Comparison of ENCODE assay signal across 8 cellular contexts in genomic region chr1:23810818-23811420, GRCh38. TPM values are rescaled to one million over a fixed set of nuclear protein-coding genes. Genes with fewer than 3 reads are reported as not detected.
DNase-seq lines count a peak whose midpoint lies in the region; ATAC-seq, FAIRE-seq and TF ChIP-seq lines count a peak whose summit lies in the region.

No MANE protein-coding gene starts in this region.

- CTCF ChIA-PET in HepG2 (lab: Yijun Ruan, JAX; ENCODE audit: low intra/inter-chr PET ratio, low total read pairs) = interaction anchor here (0.6 to 2.5 kb wide), 4 partner anchors 44 to 190 kb away, joined by 3 to 15 read pairs (median 12); partner anchors contain the start of gene FUCA1

- DNase-seq in GM12864 (ENCODE audit: low read depth) = peak; percentile 62
- peak in 3 of 5 donors; percentile 37 to 43 (median 39) for DNase-seq in T-helper 1 cell
- DNase-seq in bronchial epithelial cell (ENCODE audit: low read depth) = peak; percentile 57
- no peak for DNase-seq in HepG2 (ENCODE audit: low spot score)
- DNase-seq in transverse colon = peak; percentile 85
- DNase-seq in OCI-M2 (lab: John Stamatoyannopoulos, UW; ENCODE audit: unreplicated experiment) = no peak

- no peak overlapping the region for H3K4me2 ChIP-seq in HepG2 (ENCODE audit: low read depth, low read length)

- POLR2A ChIA-PET in HepG2 (lab: Yijun Ruan, JAX) = interaction anchor here (0.9 to 4.7 kb wide), 5 partner anchors 10 to 106 kb away, joined by 3 to 71 read pairs (median 7); partner anchors contain the start of genes FUCA1, GALE, HMGCL and PITHD1

- no peaks in the 10 kb centered on the region for H3K79me2 ChIP-seq in HepG2 (ENCODE audit: insufficient read depth, low read length)

- FAIRE-seq in bronchial epithelial cell (lab: Jason Lieb, UNC) = peak; percentile 94
- FAIRE-seq in HepG2 (lab: Jason Lieb, UNC) = no peak

- H2AFZ ChIP-seq in HepG2 (ENCODE audit: low read length) = no peak overlapping the region

- H3K36me3 ChIP-seq in bronchial epithelial cell (ENCODE audit: control insufficient read depth, insufficient read depth, low read length) (peaks cover 8% of the 10 kb centered on the region), HepG2 (replicated peaks in 1 of 2; ENCODE audit: control insufficient read depth in 1 of 2, insufficient read depth in 2 of 2, low read length in 2 of 2) (peaks cover 3 to 16% of the 10 kb centered on the region in 2 experiments; a peak in 3 of 5 replicates), transverse colon (peaks cover 0 to 25% (median 7%) of the 10 kb centered on the region in 4 donors)

- no TSS peak for BruUV-seq in HepG2 (replicated peaks; lab: Mats Ljungman, UMichigan)

- H3K4me1 ChIP-seq in HepG2 (ENCODE audit: insufficient read depth, low read length) (peaks cover 25% of the 10 kb centered on the region), transverse colon (peaks cover 5 to 19% (median 18%) of the 10 kb centered on the region in 4 donors)

- TF ChIP-seq EP300 in HepG2 (IDR thresholded peaks at IDR 0.05; ENCODE audit: low read depth in 2 of 2, low read length in 2 of 2) = no peak
- TF ChIP-seq EP300 in HepG2 (CRISPR knock-in tag; IDR thresholded peaks at IDR 0.05; ENCODE audit: borderline replicate concordance) = no peak
- TF ChIP-seq EP300 in transverse colon (IDR thresholded peaks at IDR 0.05; ENCODE audit: low read depth) = no peak

- ATAC-seq in HG03354 (IDR thresholded peaks at IDR 0.05; ENCODE audit: poor library complexity, severe bottlenecking, unreplicated experiment) = peak; percentile 76
- ATAC-seq in HepG2 = peak; percentile 65
- ATAC-seq in HG03159 (IDR thresholded peaks at IDR 0.05; ENCODE audit: unreplicated experiment) = no peak

- TF ChIP-seq CTCF in GM12864 (IDR thresholded peaks at IDR 0.05; ENCODE audit: low read depth, low read length, missing control alignments) (peak; percentile 91), bronchial epithelial cell (IDR thresholded peaks at IDR 0.05; ENCODE audit: insufficient read depth, low read length, severe bottlenecking) (peak; percentile 80), HepG2 (CRISPR knock-in tag; IDR thresholded peaks at IDR 0.05) (peak; percentile 73), transverse colon (IDR thresholded peaks at IDR 0.05) (peak; percentile 52 to 96 (median 78))

- in situ Hi-C loops in HepG2 (cut with HindIII; ENCODE audit: extremely low pct_ligation_motif_present, low pct_unique_long_range_greater_than_20kb) = no loop called here
- in situ Hi-C loops in transverse colon (cut with MboI; ENCODE audit: low pct_ligation_motif_present in 1 of 4, low pct_unique_long_range_greater_than_20kb in 1 of 4, low sequenced_read_pairs in 3 of 4) = loop anchor here in 1 of 4 donors (25.0 kb wide), 1 partner anchor 101 kb away; the partner anchor contains the start of gene CNR2

- H3K9me3 ChIP-seq in HepG2 (ENCODE audit: low read length) (no peaks in the 10 kb centered on the region), transverse colon (no peaks in the 10 kb centered on the region)

- H3K27ac ChIP-seq in HepG2 (ENCODE audit: extremely low read length, insufficient read depth, low read length) (no peak overlapping the region), transverse colon (peak overlapping the region; percentile 57 to 74 (median 66))

- WGBS in HepG2 (ENCODE audit: low lambda C conversion rate) = 95% methylated on average over 3 of the region's 3 CpGs
- 23 to 39% methylated on average over 3 of the region's 3 CpGs for WGBS in transverse colon (ENCODE audit: low coverage in 1 of 2), 2 donors

- H3K9ac ChIP-seq in HepG2 (ENCODE audit: insufficient read depth, low read depth, low read length) = no peak overlapping the region

- H3K4me3 ChIP-seq in GM12864 (ENCODE audit: low read depth, low read length) = no peak overlapping the region
- H3K4me3 ChIP-seq in bronchial epithelial cell (ENCODE audit: low read depth, low read length) = no peak overlapping the region
- no peak overlapping the region for H3K4me3 ChIP-seq in HepG2 (replicated peaks in 1 of 3; ENCODE audit: insufficient read depth in 1 of 3, low read depth in 2 of 3, low read length in 3 of 3)
- no peak overlapping the region for H3K4me3 ChIP-seq in transverse colon

- TF ChIP-seq POLR2A in HepG2 (IDR thresholded peaks at IDR 0.05; ENCODE audit: insufficient read depth in 1 of 2, low read depth in 2 of 2, low read length in 2 of 2) (no peak), transverse colon (IDR thresholded peaks at IDR 0.05) (no peak)

- no peaks in the 10 kb centered on the region for H4K20me1 ChIP-seq in HepG2 (ENCODE audit: insufficient read depth, low read length)

- TF ChIP-seq RAD21 in HepG2 (CRISPR knock-in tag; IDR thresholded peaks at IDR 0.05) = 0 out of 2 replicates have a peak, but pooled peaks have one; percentile 35

- H3K27me3 ChIP-seq in bronchial epithelial cell (ENCODE audit: control insufficient read depth, insufficient read depth, low read length) (no peaks in the 10 kb centered on the region), HepG2 (ENCODE audit: control insufficient read depth in 1 of 2, insufficient read depth in 2 of 2, low read length in 2 of 2) (no peaks in the 10 kb centered on the region), transverse colon (no peaks in the 10 kb centered on the region)

- intact Hi-C loops in HepG2 (cut with micrococcal nuclease; ENCODE audit: unreplicated experiment) = no loop called here
- intact Hi-C loops in transverse colon (cut with DNase I; ENCODE audit: low total_unique reads) = no loop called here

RNA-seq across cellular contexts. Expression of gene GALE, which starts 10.4 kb away (rescaled TPM):
- total RNA-seq in bronchial epithelial cell = 108 and 130 TPM in 2 replicates
- total RNA-seq in HepG2 (2016; rRNA removed; fragmentation: Illumina TruSeq; extraction: Trizol) = 85.2 and 86.6 TPM in 2 replicates
- 19.0 and 24.8 TPM in 2 replicates for total RNA-seq in HepG2 (2016; cell fraction: cytosol; rRNA removed; fragmentation: Illumina TruSeq; extraction: Trizol; ENCODE audit: low read depth)
- total RNA-seq in HepG2 (2016; cell fraction: insoluble cytoplasmic fraction; rRNA removed; fragmentation: Illumina TruSeq; extraction: Trizol) = 88.8 and 91.0 TPM in 2 replicates
- total RNA-seq in HepG2 (2016; cell fraction: membrane; rRNA removed; fragmentation: Illumina TruSeq; extraction: Trizol) = 28.1 and 32.1 TPM in 2 replicates
- 43.6 and 54.4 TPM in 2 replicates for total RNA-seq in HepG2 (2016; cell fraction: nucleus; rRNA removed; fragmentation: Illumina TruSeq; extraction: Trizol)
- 88.4 and 99.0 TPM in 2 replicates for polyA plus RNA-seq in HepG2 (2011; rRNA removed)
- polyA plus RNA-seq in HepG2 (2011; cell fraction: cytosol; rRNA removed) = 95.8 and 105 TPM in 2 replicates
- 168 and 180 TPM in 2 replicates for polyA plus RNA-seq in HepG2 (2011; cell fraction: nucleus; rRNA removed)
- 46.4 and 46.8 TPM in 2 replicates for polyA plus RNA-seq in HepG2 (2012)
- 12.7 and 14.4 TPM in 2 replicates for polyA plus RNA-seq in HepG2 (2016; cell fraction: cytosol; fragmentation: Illumina TruSeq; extraction: Trizol; ENCODE audit: low read depth)
- 75.6 and 81.5 TPM in 2 replicates for polyA plus RNA-seq in HepG2 (2016; cell fraction: insoluble cytoplasmic fraction; fragmentation: Illumina TruSeq; extraction: Trizol; ENCODE audit: low read depth)
- 19.5 and 21.9 TPM in 2 replicates for polyA plus RNA-seq in HepG2 (2016; cell fraction: membrane; fragmentation: Illumina TruSeq; extraction: Trizol; ENCODE audit: low read depth)
- polyA plus RNA-seq in HepG2 (2016; cell fraction: nucleus; fragmentation: Illumina TruSeq; extraction: Trizol; ENCODE audit: insufficient read depth, low read depth) = 96.1 and 107 TPM in 2 replicates
- 60.0 and 64.5 TPM in 2 replicates for polyA minus RNA-seq in HepG2 (2011; rRNA and poly(A)+ RNA removed; ENCODE audit: low replicate concordance)
- polyA minus RNA-seq in HepG2 (2011; cell fraction: cytosol; rRNA and poly(A)+ RNA removed) = 19.9 and 28.0 TPM in 2 replicates
- polyA minus RNA-seq in HepG2 (2011; cell fraction: nucleus; rRNA and poly(A)+ RNA removed) = 31.8 and 36.4 TPM in 2 replicates
- 100 to 1,000 TPM in 2 of 4 donors, 10 to 100 TPM in 2; 28.5 to 166 (median 124) TPM for total RNA-seq in transverse colon

RNA-seq across cellular contexts. Expression of gene HMGCL, which starts 14.3 kb away (rescaled TPM):
- total RNA-seq in bronchial epithelial cell = 46.6 and 69.9 TPM in 2 replicates
- total RNA-seq in HepG2 (2016; rRNA removed; fragmentation: Illumina TruSeq; extraction: Trizol) = 21.3 and 30.0 TPM in 2 replicates
- total RNA-seq in HepG2 (2016; cell fraction: cytosol; rRNA removed; fragmentation: Illumina TruSeq; extraction: Trizol; ENCODE audit: low read depth) = 6.9 and 9.1 TPM in 2 replicates
- total RNA-seq in HepG2 (2016; cell fraction: insoluble cytoplasmic fraction; rRNA removed; fragmentation: Illumina TruSeq; extraction: Trizol) = 23.5 and 29.4 TPM in 2 replicates
- total RNA-seq in HepG2 (2016; cell fraction: membrane; rRNA removed; fragmentation: Illumina TruSeq; extraction: Trizol) = 8.9 and 9.2 TPM in 2 replicates
- total RNA-seq in HepG2 (2016; cell fraction: nucleus; rRNA removed; fragmentation: Illumina TruSeq; extraction: Trizol) = 10.0 and 12.6 TPM in 2 replicates
- 41.4 and 48.7 TPM in 2 replicates for polyA plus RNA-seq in HepG2 (2011; rRNA removed)
- polyA plus RNA-seq in HepG2 (2011; cell fraction: cytosol; rRNA removed) = 48.8 and 53.2 TPM in 2 replicates
- polyA plus RNA-seq in HepG2 (2011; cell fraction: nucleus; rRNA removed) = 21.0 and 23.2 TPM in 2 replicates
- polyA plus RNA-seq in HepG2 (2012) = 38.1 and 41.7 TPM in 2 replicates
- 3.6 and 4.1 TPM in 2 replicates for polyA plus RNA-seq in HepG2 (2016; cell fraction: cytosol; fragmentation: Illumina TruSeq; extraction: Trizol; ENCODE audit: low read depth)
- polyA plus RNA-seq in HepG2 (2016; cell fraction: insoluble cytoplasmic fraction; fragmentation: Illumina TruSeq; extraction: Trizol; ENCODE audit: low read depth) = 24.4 and 26.5 TPM in 2 replicates
- 5.5 and 6.2 TPM in 2 replicates for polyA plus RNA-seq in HepG2 (2016; cell fraction: membrane; fragmentation: Illumina TruSeq; extraction: Trizol; ENCODE audit: low read depth)
- polyA plus RNA-seq in HepG2 (2016; cell fraction: nucleus; fragmentation: Illumina TruSeq; extraction: Trizol; ENCODE audit: insufficient read depth, low read depth) = 15.9 and 18.0 TPM in 2 replicates
- polyA minus RNA-seq in HepG2 (2011; rRNA and poly(A)+ RNA removed; ENCODE audit: low replicate concordance) = 10.6 and 40.6 TPM in 2 replicates
- 14.9 and 18.3 TPM in 2 replicates for polyA minus RNA-seq in HepG2 (2011; cell fraction: cytosol; rRNA and poly(A)+ RNA removed)
- polyA minus RNA-seq in HepG2 (2011; cell fraction: nucleus; rRNA and poly(A)+ RNA removed) = 16.9 and 25.7 TPM in 2 replicates
- total RNA-seq in transverse colon = 10 to 100 TPM; 59.8 to 83.4 (median 60.7) TPM

RNA-seq across cellular contexts. Expression of gene LYPLA2, which starts 20.0 kb away (rescaled TPM):
- total RNA-seq in bronchial epithelial cell (41.9 and 42.6 TPM in 2 replicates), HepG2 (2016; rRNA removed; fragmentation: Illumina TruSeq; extraction: Trizol) (73.2 and 90.3 TPM in 2 replicates), transverse colon (100 to 1,000 TPM in 1 of 4 donors, 10 to 100 TPM in 3; 23.1 to 110 (median 84.4) TPM)
- 20.4 and 23.5 TPM in 2 replicates for total RNA-seq in HepG2 (2016; cell fraction: cytosol; rRNA removed; fragmentation: Illumina TruSeq; extraction: Trizol; ENCODE audit: low read depth)
- 74.2 and 88.0 TPM in 2 replicates for total RNA-seq in HepG2 (2016; cell fraction: insoluble cytoplasmic fraction; rRNA removed; fragmentation: Illumina TruSeq; extraction: Trizol)
- 42.0 and 50.1 TPM in 2 replicates for total RNA-seq in HepG2 (2016; cell fraction: membrane; rRNA removed; fragmentation: Illumina TruSeq; extraction: Trizol)
- total RNA-seq in HepG2 (2016; cell fraction: nucleus; rRNA removed; fragmentation: Illumina TruSeq; extraction: Trizol) = 32.9 and 38.9 TPM in 2 replicates
- polyA plus RNA-seq in HepG2 (2011; rRNA removed) = 72.1 and 96.1 TPM in 2 replicates
- 70.6 and 104 TPM in 2 replicates for polyA plus RNA-seq in HepG2 (2011; cell fraction: cytosol; rRNA removed)
- polyA plus RNA-seq in HepG2 (2011; cell fraction: nucleus; rRNA removed) = 134 and 140 TPM in 2 replicates
- 47.7 and 58.7 TPM in 2 replicates for polyA plus RNA-seq in HepG2 (2012)
- polyA plus RNA-seq in HepG2 (2016; cell fraction: cytosol; fragmentation: Illumina TruSeq; extraction: Trizol; ENCODE audit: low read depth) = 28.9 and 30.0 TPM in 2 replicates
- 113 and 115 TPM in 2 replicates for polyA plus RNA-seq in HepG2 (2016; cell fraction: insoluble cytoplasmic fraction; fragmentation: Illumina TruSeq; extraction: Trizol; ENCODE audit: low read depth)
- polyA plus RNA-seq in HepG2 (2016; cell fraction: membrane; fragmentation: Illumina TruSeq; extraction: Trizol; ENCODE audit: low read depth) = 43.7 and 45.0 TPM in 2 replicates
- polyA plus RNA-seq in HepG2 (2016; cell fraction: nucleus; fragmentation: Illumina TruSeq; extraction: Trizol; ENCODE audit: insufficient read depth, low read depth) = 67.4 and 74.9 TPM in 2 replicates
- 58.0 and 75.1 TPM in 2 replicates for polyA minus RNA-seq in HepG2 (2011; rRNA and poly(A)+ RNA removed; ENCODE audit: low replicate concordance)
- polyA minus RNA-seq in HepG2 (2011; cell fraction: cytosol; rRNA and poly(A)+ RNA removed) = 39.7 and 48.1 TPM in 2 replicates
- 17.4 and 26.0 TPM in 2 replicates for polyA minus RNA-seq in HepG2 (2011; cell fraction: nucleus; rRNA and poly(A)+ RNA removed)

RNA-seq across cellular contexts. Expression of gene PITHD1, which starts 32.7 kb away (rescaled TPM):
- total RNA-seq in bronchial epithelial cell = 54.2 and 66.1 TPM in 2 replicates
- 37.3 and 44.9 TPM in 2 replicates for total RNA-seq in HepG2 (2016; rRNA removed; fragmentation: Illumina TruSeq; extraction: Trizol)
- total RNA-seq in HepG2 (2016; cell fraction: cytosol; rRNA removed; fragmentation: Illumina TruSeq; extraction: Trizol; ENCODE audit: low read depth) = 6.6 and 7.1 TPM in 2 replicates
- 39.7 and 44.6 TPM in 2 replicates for total RNA-seq in HepG2 (2016; cell fraction: insoluble cytoplasmic fraction; rRNA removed; fragmentation: Illumina TruSeq; extraction: Trizol)
- total RNA-seq in HepG2 (2016; cell fraction: membrane; rRNA removed; fragmentation: Illumina TruSeq; extraction: Trizol) = 24.7 and 27.8 TPM in 2 replicates
- 21.3 and 22.5 TPM in 2 replicates for total RNA-seq in HepG2 (2016; cell fraction: nucleus; rRNA removed; fragmentation: Illumina TruSeq; extraction: Trizol)
- polyA plus RNA-seq in HepG2 (2011; rRNA removed) = 26.6 and 28.0 TPM in 2 replicates
- 17.4 and 25.5 TPM in 2 replicates for polyA plus RNA-seq in HepG2 (2011; cell fraction: cytosol; rRNA removed)
- 12.1 and 20.0 TPM in 2 replicates for polyA plus RNA-seq in HepG2 (2011; cell fraction: nucleus; rRNA removed)
- 25.1 and 29.3 TPM in 2 replicates for polyA plus RNA-seq in HepG2 (2012)
- polyA plus RNA-seq in HepG2 (2016; cell fraction: cytosol; fragmentation: Illumina TruSeq; extraction: Trizol; ENCODE audit: low read depth) = 6.4 and 7.2 TPM in 2 replicates
- polyA plus RNA-seq in HepG2 (2016; cell fraction: insoluble cytoplasmic fraction; fragmentation: Illumina TruSeq; extraction: Trizol; ENCODE audit: low read depth) = 49.7 and 49.8 TPM in 2 replicates
- 20.1 and 20.8 TPM in 2 replicates for polyA plus RNA-seq in HepG2 (2016; cell fraction: membrane; fragmentation: Illumina TruSeq; extraction: Trizol; ENCODE audit: low read depth)
- 41.4 and 42.1 TPM in 2 replicates for polyA plus RNA-seq in HepG2 (2016; cell fraction: nucleus; fragmentation: Illumina TruSeq; extraction: Trizol; ENCODE audit: insufficient read depth, low read depth)
- 5.1 and 25.2 TPM in 2 replicates for polyA minus RNA-seq in HepG2 (2011; rRNA and poly(A)+ RNA removed; ENCODE audit: low replicate concordance)
- polyA minus RNA-seq in HepG2 (2011; cell fraction: cytosol; rRNA and poly(A)+ RNA removed) = 3.8 and 5.5 TPM in 2 replicates
- 12.1 and 14.0 TPM in 2 replicates for polyA minus RNA-seq in HepG2 (2011; cell fraction: nucleus; rRNA and poly(A)+ RNA removed)
- total RNA-seq in transverse colon = 10 to 100 TPM; 36.7 to 40.6 (median 38.9) TPM

RNA-seq across cellular contexts. Expression of gene FUCA1, which starts 57.2 kb away (rescaled TPM):
- 21.1 and 24.7 TPM in 2 replicates for total RNA-seq in bronchial epithelial cell
- total RNA-seq in HepG2 (2016; rRNA removed; fragmentation: Illumina TruSeq; extraction: Trizol) = 14.9 and 33.6 TPM in 2 replicates
- total RNA-seq in HepG2 (2016; cell fraction: cytosol; rRNA removed; fragmentation: Illumina TruSeq; extraction: Trizol; ENCODE audit: low read depth) = 3.6 and 4.5 TPM in 2 replicates
- 14.5 and 33.2 TPM in 2 replicates for total RNA-seq in HepG2 (2016; cell fraction: insoluble cytoplasmic fraction; rRNA removed; fragmentation: Illumina TruSeq; extraction: Trizol)
- total RNA-seq in HepG2 (2016; cell fraction: membrane; rRNA removed; fragmentation: Illumina TruSeq; extraction: Trizol) = 8.3 and 9.4 TPM in 2 replicates
- total RNA-seq in HepG2 (2016; cell fraction: nucleus; rRNA removed; fragmentation: Illumina TruSeq; extraction: Trizol) = 27.1 and 30.8 TPM in 2 replicates
- 29.9 and 32.7 TPM in 2 replicates for polyA plus RNA-seq in HepG2 (2011; rRNA removed)
- 21.5 and 32.7 TPM in 2 replicates for polyA plus RNA-seq in HepG2 (2011; cell fraction: cytosol; rRNA removed)
- polyA plus RNA-seq in HepG2 (2011; cell fraction: nucleus; rRNA removed) = 9.5 and 11.1 TPM in 2 replicates
- polyA plus RNA-seq in HepG2 (2012) = 22.8 and 24.3 TPM in 2 replicates
- 4.3 and 4.6 TPM in 2 replicates for polyA plus RNA-seq in HepG2 (2016; cell fraction: cytosol; fragmentation: Illumina TruSeq; extraction: Trizol; ENCODE audit: low read depth)
- polyA plus RNA-seq in HepG2 (2016; cell fraction: insoluble cytoplasmic fraction; fragmentation: Illumina TruSeq; extraction: Trizol; ENCODE audit: low read depth) = 13.2 and 15.8 TPM in 2 replicates
- 6.5 and 6.9 TPM in 2 replicates for polyA plus RNA-seq in HepG2 (2016; cell fraction: membrane; fragmentation: Illumina TruSeq; extraction: Trizol; ENCODE audit: low read depth)
- polyA plus RNA-seq in HepG2 (2016; cell fraction: nucleus; fragmentation: Illumina TruSeq; extraction: Trizol; ENCODE audit: insufficient read depth, low read depth) = 38.2 and 40.8 TPM in 2 replicates
- polyA minus RNA-seq in HepG2 (2011; rRNA and poly(A)+ RNA removed; ENCODE audit: low replicate concordance) = 4.1 and 14.1 TPM in 2 replicates
- 15.0 and 15.7 TPM in 2 replicates for polyA minus RNA-seq in HepG2 (2011; cell fraction: cytosol; rRNA and poly(A)+ RNA removed)
- polyA minus RNA-seq in HepG2 (2011; cell fraction: nucleus; rRNA and poly(A)+ RNA removed) = 5.7 and 9.0 TPM in 2 replicates
- 100 to 1,000 TPM in 2 of 4 donors, 10 to 100 TPM in 2; 30.4 to 231 (median 92.9) TPM for total RNA-seq in transverse colon

Comparison
In these comparisons a context has a peak if more than half of its experiments do, and no peak if none do; other contexts are left out.
1. DNase-seq: peak in GM12864 (single experiment), T-helper 1 cell (3 of 5), bronchial epithelial cell (single experiment) and transverse colon (single experiment); none in HepG2 (single experiment) and OCI-M2 (single experiment).
2. Peak in every context shown above with its lines, with median percentiles within 50 percentile points of each other: CTCF ChIP-seq.